19 cellular contexts compared by ENCODE assay signal in genomic region chr3:103672346-103672745, GRCh38.
"Had no signal": no experiment of that assay in that cellular context is flagged by ENCODE, and none has a peak within 500 bp of the region (broad histone marks: within the 10 kb centered on the region; RNA-seq: fewer than 3 reads in every experiment).

No MANE protein-coding gene starts in this region.

- H3K36me3 ChIP-seq: esophagus muscularis mucosa, left ventricle myocardium inferior, lower lobe of right lung, tibial nerve had no signal

- DNase-seq: effector memory CD4-positive, alpha-beta T cell; immature natural killer cell; kidney; left cardiac atrium; left ventricle myocardium inferior; lower lobe of right lung; mesenchymal stem cell; midbrain; psoas muscle; stimulated activated CD4-positive, alpha-beta T cell treated with anti-CD3 and anti-CD28 coated beads, Interleukin-2, amount 100 ng/mL, for 24 hours; stimulated activated CD4-positive, alpha-beta T cell treated with anti-CD3 and anti-CD28 coated beads, Interleukin-4, amount 100 ng/mL, for 4 hours; stimulated activated naive B cell treated with anti-CD40 and anti-IgM and Interleukin-4, amounts not matched to agents 10 μg/mL and 1 μg/mL and 100 μg/mL, for 72 hours; stimulated activated naive CD8-positive, alpha-beta T cell treated with anti-CD3 and anti-CD28 coated beads, Interleukin-15, amount 100 ng/mL, for 72 hours; testis had no signal

- H3K4me3 ChIP-seq: esophagus muscularis mucosa, left ventricle myocardium inferior, lower lobe of right lung, psoas muscle, testis, tibial nerve had no signal

- FAIRE-seq: endometrium, kidney had no signal

- H3K9me3 ChIP-seq: esophagus muscularis mucosa, left ventricle myocardium inferior, lower lobe of right lung, psoas muscle, testis, tibial nerve had no signal

- H3K27me3 ChIP-seq: esophagus muscularis mucosa, testis, tibial nerve had no signal

- ATAC-seq: left cardiac atrium; lower lobe of right lung; psoas muscle; sciatic nerve; stimulated activated naive B cell treated with anti-CD40 and anti-IgM and Interleukin-4, amounts not matched to agents 10 μg/mL and 1 μg/mL and 100 μg/mL, for 72 hours; stimulated activated naive CD8-positive, alpha-beta T cell treated with anti-CD3 and anti-CD28 coated beads, Interleukin-15, amount 100 ng/mL, for 72 hours had no signal

- H3K4me1 ChIP-seq: esophagus muscularis mucosa, left ventricle myocardium inferior, lower lobe of right lung, psoas muscle, testis, tibial nerve had no signal

- H3K27ac ChIP-seq: epithelial cell of prostate, esophagus muscularis mucosa, left ventricle myocardium inferior, lower lobe of right lung, psoas muscle, testis, tibial nerve had no signal
